In genomic region chrX:68831405-68832100, GRCh38 we compare ENCODE assay signal across 1 cellular context.
TF ChIP-seq lines count a peak whose summit lies in the region.

No MANE protein-coding gene starts in this region.

TF ChIP-seq in IMR-90, 13 proteins besides CTCF, POLR2A, EP300 and RAD21 (continued from another document):
- no peak for TF ChIP-seq USF2 (IDR thresholded peaks at IDR 0.05; ENCODE audit: low read depth, low read length)
